In genomic region chr11:110075822-110076208, GRCh38 we compare ENCODE assay signal across 1 cellular context.
TF ChIP-seq lines count a peak whose summit lies in the region.

No MANE protein-coding gene starts in this region.

TF ChIP-seq in H1, 55 proteins besides CTCF, POLR2A, EP300 and RAD21:
- TF ChIP-seq PHF8 (conservative IDR thresholded peaks at IDR 0.05; ENCODE audit: low read depth, low read length), result no peak
- TF ChIP-seq ATF2 (IDR thresholded peaks at IDR 0.05; ENCODE audit: low read length), result no peak
- no peak for TF ChIP-seq EZH2 (IDR thresholded peaks at IDR 0.05; ENCODE audit: low read depth, low read length, severe bottlenecking)
- TF ChIP-seq BCL11A (IDR thresholded peaks at IDR 0.05; ENCODE audit: low read depth in 2 of 2, low read length in 2 of 2), result no peak
- no peak for TF ChIP-seq POLR2AphosphoS5 (IDR thresholded peaks at IDR 0.05; ENCODE audit: low read depth, low read length)
- no peak for TF ChIP-seq TCF12 (IDR thresholded peaks at IDR 0.05; ENCODE audit: low read depth, low read length)
- no peak for TF ChIP-seq TBP (IDR thresholded peaks at IDR 0.05; ENCODE audit: low read depth, low read length)
